Comparison of ENCODE assay signal across 10 cellular contexts in the genomic region with DNA sequence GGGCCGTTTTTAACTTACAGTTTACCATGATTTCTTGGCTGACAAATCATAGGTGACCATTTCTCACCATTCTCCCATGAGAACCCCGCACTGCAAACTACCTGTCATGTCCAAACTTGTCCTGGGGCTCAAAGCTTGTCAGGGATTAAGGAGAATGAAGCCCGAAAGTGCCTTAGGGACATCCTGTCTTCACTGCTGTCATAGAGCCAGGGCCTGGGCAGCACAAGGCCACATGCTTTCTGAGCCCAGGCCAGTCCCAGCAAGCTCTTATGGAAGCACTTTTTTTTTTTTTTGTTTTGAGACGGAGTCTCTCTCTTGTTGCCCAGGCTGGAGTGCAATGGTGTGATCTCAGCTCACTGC. TPM values are rescaled to one million over a fixed set of nuclear protein-coding genes. Genes with fewer than 3 reads are reported as not detected.
DNase-seq lines count a peak whose midpoint lies in the region; ATAC-seq and TF ChIP-seq lines count a peak whose summit lies in the region.
"Had no signal": no experiment of that assay in that cellular context is flagged by ENCODE, and none has a peak within 500 bp of the region (broad histone marks: within the 10 kb centered on the region; RNA-seq: fewer than 3 reads in every experiment).

No MANE protein-coding gene starts in this region.

- H3K27ac Mint-ChIP-seq in HFFc6: peak overlapping the region; percentile 93
- H3K27ac Mint-ChIP-seq in MCF 10A (ENCODE audit: low read depth, unreplicated experiment): peak overlapping the region; percentile 90

- peaks cover 4% of the 10 kb centered on the region for H3K36me3 Mint-ChIP-seq in HFFc6 (ENCODE audit: low read depth)
- peaks cover 14% of the 10 kb centered on the region for H3K36me3 Mint-ChIP-seq in MCF 10A (ENCODE audit: insufficient read depth, unreplicated experiment)

- intact Hi-C loops in MCF 10A (cut with micrococcal nuclease): no loop called here

- H3K27me3 Mint-ChIP-seq in HFFc6 (ENCODE audit: insufficient read depth) (no peaks in the 10 kb centered on the region; the same call in 1 of the 2 replicates), MCF 10A (ENCODE audit: insufficient read depth, unreplicated experiment) (no peaks in the 10 kb centered on the region)

- ATAC-seq in HG03521 (IDR thresholded peaks at IDR 0.05; ENCODE audit: unreplicated experiment) (no peak), GM19328 (IDR thresholded peaks at IDR 0.05; ENCODE audit: unreplicated experiment) (no peak), HG03196 (IDR thresholded peaks at IDR 0.05; ENCODE audit: unreplicated experiment) (no peak)
- ATAC-seq: body of pancreas had no signal

- peaks cover 22% of the 10 kb centered on the region for H3K4me1 Mint-ChIP-seq in HFFc6 (ENCODE audit: low read depth)
- peaks cover 33% of the 10 kb centered on the region for H3K4me1 Mint-ChIP-seq in MCF 10A (ENCODE audit: insufficient read depth, unreplicated experiment)

- BruUV-seq in MCF 10A (replicated peaks; lab: Mats Ljungman, UMichigan): no TSS peak

- H3K9me3 Mint-ChIP-seq in HFFc6 (no peaks in the 10 kb centered on the region), MCF 10A (ENCODE audit: unreplicated experiment) (no peaks in the 10 kb centered on the region)

- DNase-seq in Ammon's horn (ENCODE audit: low spot score) (peak; percentile 55), HFFc6 (no peak), MCF 10A (ENCODE audit: unreplicated experiment) (peak; percentile 97), myocyte (ENCODE audit: low read depth) (peak; percentile 41), NCI-H510A treated with DMSO at 0.1 percent for 48 hours (lab: John Stamatoyannopoulos, UW) (no peak)
- DNase-seq: NCI-H2107 had no signal

- H3K4me3 Mint-ChIP-seq in HFFc6: no peak overlapping the region
- H3K4me3 Mint-ChIP-seq in MCF 10A (ENCODE audit: unreplicated experiment): no peak overlapping the region

- POLR2A ChIA-PET in MCF 10A (lab: Yijun Ruan, JAX): interaction anchor here (0.7 to 5.6 kb wide), 18 partner anchors 11 to 187 kb away, joined by 3 to 76 read pairs (median 4); a partner anchor contains a TSS

- TF ChIP-seq CTCF in HFFc6 (IDR thresholded peaks at IDR 0.05): no peak
- TF ChIP-seq CTCF in MCF 10A (IDR thresholded peaks at IDR 0.05; ENCODE audit: unreplicated experiment): no peak

- CTCF ChIA-PET in MCF 10A (lab: Yijun Ruan, JAX): interaction anchor here (0.6 to 3.1 kb wide), 5 partner anchors 32 to 184 kb away, joined by 3 to 15 read pairs (median 3); no protein-coding TSS in a partner anchor

RNA-seq across cellular contexts. Expression of a gene that starts 33.9 kb away (rescaled TPM):
- total RNA-seq in HFFc6 (2021; fragmentation: NEBNext Ultra II Directional; extraction: Animal tissue kit (Norgen Biotek cat#: 25700)): 10 to 100 TPM; 50.3 to 57.4 (median 52.7) TPM
- total RNA-seq in MCF 10A (2022) (35.1 and 36.2 TPM in 2 replicates), myocyte (95.6 and 113 TPM in 2 replicates)
- polyA plus RNA-seq in myocyte (2012): 107 TPM

RNA-seq across cellular contexts. Expression of a gene that starts 54.9 kb away (rescaled TPM):
- 10 to 100 TPM in 2 of 6 experiments, 1 to 10 TPM in 4; 5.5 to 10.5 (median 9.6) TPM for total RNA-seq in HFFc6 (2021; fragmentation: NEBNext Ultra II Directional; extraction: Animal tissue kit (Norgen Biotek cat#: 25700))
- not detected in 2 replicates for total RNA-seq in MCF 10A (2022)
- total RNA-seq in myocyte: 1.2 and 1.6 TPM in 2 replicates
- polyA plus RNA-seq in myocyte (2012): 5.0 TPM

RNA-seq across cellular contexts. Expression of a gene that starts 55.1 kb away (rescaled TPM):
- not detected for total RNA-seq in HFFc6 (2021; fragmentation: NEBNext Ultra II Directional; extraction: Animal tissue kit (Norgen Biotek cat#: 25700))
- total RNA-seq in MCF 10A (2022) (0.14 and 0.15 TPM in 2 replicates), myocyte (0.35 and 0.83 TPM in 2 replicates)
- polyA plus RNA-seq in myocyte (2012): 0.82 TPM

Comparison
In these comparisons a context has a peak if more than half of its experiments do, and no peak if none do; other contexts are left out.
1. DNase-seq: peak in Ammon's horn (single experiment), MCF 10A (single experiment) and myocyte (single experiment); none in HFFc6 (single experiment) and NCI-H510A treated with DMSO at 0.1 percent for 48 hours (single experiment).